In the genomic region with DNA sequence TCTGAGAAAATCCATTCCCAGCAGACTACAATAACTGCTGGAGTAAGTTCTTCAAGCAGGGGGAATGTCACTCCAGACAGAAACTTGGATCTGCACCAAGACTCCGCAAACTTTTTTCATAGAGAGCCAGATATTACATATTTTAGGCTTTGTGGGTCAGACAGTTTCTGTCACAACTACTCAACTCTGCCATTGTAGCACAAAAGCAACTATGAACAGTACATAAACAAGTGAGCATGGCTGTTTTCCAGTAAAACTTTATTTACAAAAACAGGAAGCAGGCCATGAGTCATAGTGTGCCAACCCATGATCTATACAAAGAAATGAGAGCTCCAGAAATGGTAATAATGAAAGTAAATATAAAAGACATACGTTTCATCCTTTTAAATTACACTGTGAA, we compare ENCODE assay signal across 12 cellular contexts.
DNase-seq lines count a peak whose midpoint lies in the region; ATAC-seq, FAIRE-seq and TF ChIP-seq lines count a peak whose summit lies in the region.
"Had no signal": no experiment of that assay in that cellular context is flagged by ENCODE, and none has a peak within 500 bp of the region (broad histone marks: within the 10 kb centered on the region; RNA-seq: fewer than 3 reads in every experiment).

No MANE protein-coding gene starts in this region.

- POLR2A ChIA-PET in RWPE1 (lab: Yijun Ruan, JAX; ENCODE audit: low non-redundant PET) = no interaction called here

- intact Hi-C loops in mucosa of descending colon (cut with DNase I, micrococcal nuclease) = no loop called here

- H3K4me1 ChIP-seq in mucosa of descending colon (ENCODE audit: low read depth) = no peaks in the 10 kb centered on the region
- H3K4me1 ChIP-seq: parathyroid adenoma had no signal

- no peak overlapping the region for H3K27ac ChIP-seq in RWPE1
- H3K27ac ChIP-seq: KMS-11, parathyroid adenoma had no signal

- ATAC-seq in mucosa of descending colon = peak; percentile 47
- ATAC-seq in GM21723 (IDR thresholded peaks at IDR 0.05; ENCODE audit: unreplicated experiment) = no peak
- no peak for ATAC-seq in HG02884 (IDR thresholded peaks at IDR 0.05; ENCODE audit: unreplicated experiment)

- DNase-seq in GM12892 (ENCODE audit: insufficient read length) (no peak), HT-29 (ENCODE audit: low spot score) (peak; percentile 29), amniotic epithelial cell (ENCODE audit: low read depth) (peak; percentile 79), mucosa of descending colon (no peak), RWPE1 (ENCODE audit: low spot score) (no peak)
- DNase-seq: activated gamma-delta T cell, head of caudate nucleus had no signal

- TF ChIP-seq CTCF in mucosa of descending colon (IDR thresholded peaks at IDR 0.05) (no peak), RWPE1 (conservative IDR thresholded peaks at IDR 0.05; ENCODE audit: low read depth) (no peak)

- H3K9me3 ChIP-seq in mucosa of descending colon = peaks cover 5% of the 10 kb centered on the region

- CTCF ChIA-PET in RWPE1 (lab: Yijun Ruan, JAX) = interaction anchor here (0.7 to 0.9 kb wide), 3 partner anchors 15 to 229 kb away, joined by 3 to 4 read pairs (median 3); no protein-coding TSS in a partner anchor

- H3K36me3 ChIP-seq in mucosa of descending colon (ENCODE audit: low read depth) = no peaks in the 10 kb centered on the region

- peak; percentile 61 for FAIRE-seq in GM12892 (lab: Jason Lieb, UNC)
- FAIRE-seq: H1 had no signal

- no peak for TF ChIP-seq POLR2A in GM12892 (IDR thresholded peaks at IDR 0.05; ENCODE audit: low read depth, low read length)

- no peak overlapping the region for H3K4me3 ChIP-seq in mucosa of descending colon

Comparison
In these comparisons a context has a peak if more than half of its experiments do, and no peak if none do; other contexts are left out.
1. DNase-seq: peak in HT-29 (single experiment) and amniotic epithelial cell (single experiment); none in GM12892 (single experiment), mucosa of descending colon (0 of 3) and RWPE1 (single experiment).